ENCODE assay signal across 23 cellular contexts in the genomic region with DNA sequence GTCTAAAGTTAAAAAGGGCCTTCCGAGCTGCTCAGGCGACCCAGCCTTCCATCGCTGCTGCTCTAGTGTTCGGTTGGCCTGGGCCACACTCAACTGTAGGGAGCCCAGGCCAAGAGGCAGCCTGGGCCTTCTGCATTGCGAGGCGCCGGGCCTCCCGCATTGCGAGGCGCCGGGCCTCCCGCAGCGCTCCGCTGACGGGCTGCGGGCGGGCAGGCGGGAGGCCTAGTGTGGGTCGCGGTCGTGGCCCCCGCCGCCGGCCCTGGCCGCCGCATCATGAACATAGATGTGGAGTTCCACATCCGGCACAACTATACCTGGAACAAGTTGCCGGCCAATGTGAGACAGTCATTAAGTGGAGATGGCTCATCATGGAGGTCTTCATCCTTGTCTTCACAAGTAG. TPM values are rescaled to one million over a fixed set of nuclear protein-coding genes. Genes with fewer than 3 reads are reported as not detected.
"Had no signal": no experiment of that assay in that cellular context is flagged by ENCODE, and none has a peak within 500 bp of the region (broad histone marks: within the 10 kb centered on the region; RNA-seq: fewer than 3 reads in every experiment).

No MANE protein-coding gene starts in this region.

- H3K36me3 ChIP-seq: colonic mucosa, left ventricle myocardium inferior, lower lobe of right lung, pancreas, thoracic aorta had no signal

- H3K27me3 Mint-ChIP-seq: memory B cell, progenitor cell of endocrine pancreas had no signal

- H3K27ac ChIP-seq: colonic mucosa, esophagus squamous epithelium, gastroesophageal sphincter, left ventricle myocardium inferior, lower lobe of right lung, pancreas, stomach, thoracic aorta, transverse colon had no signal

- ATAC-seq: gastroesophageal sphincter, left cardiac atrium, lower lobe of right lung, pancreas, right cardiac atrium had no signal

- H3K27ac Mint-ChIP-seq: memory B cell, mesothelial cell of epicardium, progenitor cell of endocrine pancreas had no signal

- H3K4me1 ChIP-seq: colonic mucosa, left ventricle myocardium inferior, lower lobe of right lung had no signal

- DNase-seq: colonic mucosa; dermis blood vessel endothelial cell; esophagus squamous epithelium; glutamatergic neuron; left cardiac atrium; left ventricle myocardium inferior; lower lobe of right lung; pancreas; right cardiac atrium; small intestine; stimulated activated CD4-positive, alpha-beta T cell treated with anti-CD3 and anti-CD28 coated beads, Interleukin-12 subunit alpha, Interleukin-12 subunit beta, amount 100 ng/mL, for 4 hours; stimulated activated naive CD4-positive, alpha-beta T cell; stomach; substantia nigra; transverse colon had no signal

- FAIRE-seq: keratinocyte, pancreas, small intestine had no signal

- H3K9me3 Mint-ChIP-seq: memory B cell had no signal

- H3K9me3 ChIP-seq: colonic mucosa, esophagus squamous epithelium, gastroesophageal sphincter, left ventricle myocardium inferior, lower lobe of right lung, pancreas, stomach, thoracic aorta, transverse colon had no signal

- H3K4me3 Mint-ChIP-seq: memory B cell, mesothelial cell of epicardium had no signal

- H3K4me1 Mint-ChIP-seq: mesothelial cell of epicardium had no signal

- H3K4me3 ChIP-seq: colonic mucosa, esophagus squamous epithelium, gastroesophageal sphincter, left ventricle myocardium inferior, lower lobe of right lung, pancreas, stomach, thoracic aorta, transverse colon had no signal

- H3K27me3 ChIP-seq: colonic mucosa, esophagus squamous epithelium, gastroesophageal sphincter, pancreas, stomach, transverse colon had no signal

RNA-seq across cellular contexts. Expression of a gene that starts 48.3 kb away (rescaled TPM):
- total RNA-seq: colonic mucosa, dermis blood vessel endothelial cell, epithelial cell of proximal tubule, esophagus squamous epithelium, gastroesophageal sphincter, left cardiac atrium, left ventricle myocardium inferior, lower lobe of right lung, right cardiac atrium, thoracic aorta had no signal
- polyA plus RNA-seq: keratinocyte, neural cell, right cardiac atrium had no signal
